In the genomic region with DNA sequence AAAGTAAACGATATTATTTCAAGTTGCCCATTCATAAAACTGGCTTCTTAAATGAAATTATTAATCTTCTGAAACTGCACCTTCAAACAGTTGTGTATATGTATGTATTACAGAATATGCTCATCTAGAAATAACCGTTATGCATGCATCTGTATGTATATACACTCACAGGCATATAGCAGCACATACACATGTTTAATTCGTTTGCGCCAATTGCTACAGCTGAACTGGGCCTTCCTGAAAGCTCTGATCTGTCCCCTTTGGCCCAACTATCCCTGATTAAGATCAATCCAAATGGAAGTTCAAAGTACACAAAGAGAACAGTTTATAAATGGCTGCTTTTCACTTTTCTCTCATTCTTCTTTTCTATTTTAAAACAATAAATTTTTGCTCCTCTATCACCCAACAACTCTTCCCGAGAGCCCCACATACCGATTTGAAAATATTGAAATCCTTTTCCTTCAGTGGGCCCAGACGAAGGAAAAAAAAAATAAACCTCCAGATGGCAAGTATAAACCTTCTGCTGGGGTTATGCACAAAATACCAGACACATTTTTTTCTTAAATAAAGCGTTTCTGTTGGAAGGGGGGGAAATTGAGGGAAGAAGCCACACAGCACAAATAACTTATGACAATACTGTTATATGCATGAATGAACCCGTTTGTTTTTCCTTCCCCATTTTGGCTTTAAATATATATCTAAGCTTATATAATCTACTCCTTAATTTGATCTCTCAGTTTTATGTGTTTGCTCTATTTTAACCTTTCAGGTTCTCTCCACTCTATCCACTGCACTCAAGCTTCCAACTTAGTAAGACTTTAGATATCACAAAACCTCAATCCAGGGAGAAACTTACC, we compare ENCODE assay signal across 9 cellular contexts.
DNase-seq lines count a peak whose midpoint lies in the region; ATAC-seq, FAIRE-seq and TF ChIP-seq lines count a peak whose summit lies in the region.
"Had no signal": no experiment of that assay in that cellular context is flagged by ENCODE, and none has a peak within 500 bp of the region (broad histone marks: within the 10 kb centered on the region; RNA-seq: fewer than 3 reads in every experiment).

No MANE protein-coding gene starts in this region.

- WGBS in prostate gland = 19% methylated on average over 9 of the region's 9 CpGs

- no peak for TF ChIP-seq CTCF in prostate gland (IDR thresholded peaks at IDR 0.05)

- intact Hi-C loops in prostate gland (cut with DNase I) (loop anchor here (5.0 kb wide), 1 partner anchor 267 kb away; a partner anchor contains a TSS), posterior vena cava (cut with DNase I) (loop anchor here in 1 of 2 donors (10.0 kb wide), 1 partner anchor 76 kb away; no protein-coding TSS in a partner anchor)

- H3K4me1 ChIP-seq in duodenal mucosa (ENCODE audit: control insufficient read depth in 1 of 2, insufficient read depth in 2 of 2, low read length in 2 of 2) (peaks cover 0 to 3% of the 10 kb centered on the region in 2 donors), prostate gland (replicated peaks) (no peaks in the 10 kb centered on the region)

- peaks cover 0 to 6% of the 10 kb centered on the region in 2 donors for H3K27me3 ChIP-seq in duodenal mucosa (ENCODE audit: control insufficient read depth in 1 of 2, insufficient read depth in 2 of 2, low read length in 2 of 2)
- no peaks in the 10 kb centered on the region for H3K27me3 ChIP-seq in prostate gland (replicated peaks; ENCODE audit: insufficient read depth)

- peak overlapping the region in 1 of 2 donors; percentile 34 for H3K9ac ChIP-seq in duodenal mucosa (ENCODE audit: low read depth in 1 of 2, low read length in 2 of 2)

- no peak for FAIRE-seq in urothelium cell line (lab: Jason Lieb, UNC)

- no peak for TF ChIP-seq POLR2A in prostate gland (IDR thresholded peaks at IDR 0.05)

- H3K27ac ChIP-seq in duodenal mucosa (ENCODE audit: low read depth, low read length) (peak overlapping the region; percentile 27), prostate gland (peak overlapping the region; percentile 76 to 85)

- H3K4me3 ChIP-seq in duodenal mucosa (ENCODE audit: low read depth in 1 of 2, low read length in 2 of 2) (peak overlapping the region; percentile 61 to 73), prostate gland (peak overlapping the region; percentile 41 to 43)

- H3K36me3 ChIP-seq in duodenal mucosa (ENCODE audit: control insufficient read depth in 1 of 2, insufficient read depth in 2 of 2, low read length in 2 of 2) = no peaks in the 10 kb centered on the region
- no peaks in the 10 kb centered on the region for H3K36me3 ChIP-seq in prostate gland

- peak; percentile 32 for DNase-seq in DMS 273 treated with DMSO at 0.1 percent for 48 hours (lab: John Stamatoyannopoulos, UW)
- peak; percentile 83 for DNase-seq in NCI-H2107 treated with DMSO at 0.1 percent for 48 hours (lab: John Stamatoyannopoulos, UW; ENCODE audit: unreplicated experiment)
- DNase-seq in prostate gland (ENCODE audit: low spot score) = no peak
- no peak for DNase-seq in germinal center (ENCODE audit: low spot score)
- no peak for DNase-seq in posterior vena cava (ENCODE audit: low spot score)
- DNase-seq in urothelium cell line (ENCODE audit: low spot score) = no peak
- DNase-seq: SHP77 had no signal

- no peak for ATAC-seq in HG02571 (IDR thresholded peaks at IDR 0.05; ENCODE audit: unreplicated experiment)

- H3K9me3 ChIP-seq in duodenal mucosa (ENCODE audit: control insufficient read depth in 1 of 2, low read length in 2 of 2) (no peaks in the 10 kb centered on the region), prostate gland (no peaks in the 10 kb centered on the region)

Comparison
In these comparisons a context has a peak if more than half of its experiments do, and no peak if none do; other contexts are left out.
1. DNase-seq: peak in DMS 273 treated with DMSO at 0.1 percent for 48 hours (single experiment) and NCI-H2107 treated with DMSO at 0.1 percent for 48 hours (single experiment); none in prostate gland (single experiment), germinal center (single experiment), posterior vena cava (single experiment) and urothelium cell line (single experiment).